In genomic region chr13:39510296-39510695, GRCh38 we compare ENCODE assay signal across 10 cellular contexts.
DNase-seq lines count a peak whose midpoint lies in the region; ATAC-seq and TF ChIP-seq lines count a peak whose summit lies in the region.
"Had no signal": no experiment of that assay in that cellular context is flagged by ENCODE, and none has a peak within 500 bp of the region (broad histone marks: within the 10 kb centered on the region; RNA-seq: fewer than 3 reads in every experiment).

No MANE protein-coding gene starts in this region.

- peak; percentile 85 for ATAC-seq in GM19351 (IDR thresholded peaks at IDR 0.05; ENCODE audit: unreplicated experiment)
- ATAC-seq in HG02938 (IDR thresholded peaks at IDR 0.05; ENCODE audit: unreplicated experiment) = peak; percentile 82
- ATAC-seq in left lobe of liver = no peak

- no peaks in the 10 kb centered on the region for H3K27me3 ChIP-seq in WERI-Rb-1 (ENCODE audit: insufficient read depth, low read depth, severe bottlenecking)

- TF ChIP-seq CTCF in WERI-Rb-1 (IDR thresholded peaks at IDR 0.05; ENCODE audit: low read depth, low read length) = no peak

- H3K9me3 ChIP-seq in WERI-Rb-1 (ENCODE audit: severe bottlenecking) = no peaks in the 10 kb centered on the region

- H3K27ac ChIP-seq in WERI-Rb-1 = no peak overlapping the region

- H3K36me3 ChIP-seq in WERI-Rb-1 = no peaks in the 10 kb centered on the region

- H3K4me3 ChIP-seq in WERI-Rb-1 (ENCODE audit: low read depth, low read length) = no peak overlapping the region

- DNase-seq in COR-L47 (lab: John Stamatoyannopoulos, UW) (peak; percentile 93), NCI-H345 treated with DMSO at 0.1 percent for 48 hours (lab: John Stamatoyannopoulos, UW; ENCODE audit: unreplicated experiment) (peak; percentile 78), dermis blood vessel endothelial cell (no peak), WERI-Rb-1 (no peak), midbrain (lab: John Stamatoyannopoulos, UW) (no peak), left lobe of liver (ENCODE audit: low spot score) (no peak)
- DNase-seq: activated CD4-positive, alpha-beta T cell treated with anti-CD3 and anti-CD28 coated beads, Interleukin-2, amount 50 U/mL, for 1 hour; activated naive CD8-positive, alpha-beta T cell treated with anti-CD3 and anti-CD28 coated beads, Interleukin-2, amount 10 ng/mL, durations not matched to agents 7 days and 5 days had no signal

Comparison
In these comparisons a context has a peak if more than half of its experiments do, and no peak if none do; other contexts are left out.
1. DNase-seq: peak in COR-L47 (single experiment) and NCI-H345 treated with DMSO at 0.1 percent for 48 hours (single experiment); none in dermis blood vessel endothelial cell (single experiment), WERI-Rb-1 (single experiment), midbrain (single experiment) and left lobe of liver (single experiment).